17 cellular contexts compared by ENCODE assay signal in the genomic region with DNA sequence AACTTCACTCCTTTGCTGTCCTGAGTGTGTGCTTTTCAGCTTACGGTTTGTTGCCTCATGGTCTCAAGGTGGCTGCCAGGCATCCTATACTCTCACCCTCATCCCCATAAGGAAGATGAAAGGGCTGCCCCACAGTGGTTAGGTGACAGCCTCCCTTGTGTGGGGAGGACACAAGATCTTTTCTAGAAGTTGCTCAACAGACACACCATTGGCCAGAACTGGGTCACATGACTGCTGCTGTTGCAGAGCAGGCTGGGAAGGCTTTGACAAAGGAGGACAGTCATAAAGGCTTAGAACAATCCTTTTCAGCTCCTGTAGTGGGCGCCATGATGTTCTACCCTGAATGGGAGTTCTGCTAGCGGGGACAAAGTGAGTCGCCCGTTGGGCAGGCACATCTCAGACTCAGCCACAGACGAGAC.
DNase-seq lines count a peak whose midpoint lies in the region; ATAC-seq, FAIRE-seq and TF ChIP-seq lines count a peak whose summit lies in the region.
"Had no signal": no experiment of that assay in that cellular context is flagged by ENCODE, and none has a peak within 500 bp of the region (broad histone marks: within the 10 kb centered on the region; RNA-seq: fewer than 3 reads in every experiment).

No MANE protein-coding gene starts in this region.

- FAIRE-seq in endothelial cell of umbilical vein (lab: Jason Lieb, UNC) (no peak), urothelium cell line (lab: Jason Lieb, UNC) (peak; percentile 82)
- FAIRE-seq: endometrium, GM19239 had no signal

- DNase-seq in stimulated activated naive CD8-positive, alpha-beta T cell treated with anti-CD3 and anti-CD28 coated beads, Interleukin-15, amount 100 ng/mL, for 72 hours = no peak
- no peak for DNase-seq in stimulated activated naive CD8-positive, alpha-beta T cell treated with anti-CD3 and anti-CD28 coated beads, Interleukin-15, Interleukin-2, amounts not matched to agents 100 U/mL and 50 U/mL, for 24 hours
- peak; percentile 10 for DNase-seq in OCI-M1 (lab: John Stamatoyannopoulos, UW)
- DNase-seq in endothelial cell of umbilical vein (ENCODE audit: low read depth, low spot score) = peak; percentile 33
- peak; percentile 81 for DNase-seq in urothelium cell line (ENCODE audit: low spot score)
- no peak for DNase-seq in tibial artery
- no peak for DNase-seq in HuH-7.5 (ENCODE audit: low spot score)
- DNase-seq: activated CD4-positive, alpha-beta T cell treated with anti-CD3 and anti-CD28 coated beads for 4 hours; activated T-cell treated with anti-CD3 and anti-CD28 coated beads, Interleukin-2, amount 50 U/mL, for 4 hours; KG1; NCI-H187 treated with DMSO at 0.1 percent for 48 hours had no signal

- CTCF ChIA-PET in endothelial cell of umbilical vein (lab: Charles Lee) = interaction anchor here (0.8 to 1.6 kb wide), 9 partner anchors 12 to 112 kb away, joined by 3 to 7 read pairs (median 4); no protein-coding TSS in a partner anchor

- H3K27ac ChIP-seq in endothelial cell of umbilical vein (ENCODE audit: insufficient read depth, low read depth, low read length) = peak overlapping the region; percentile 77
- no peak overlapping the region for H3K27ac ChIP-seq in tibial artery

- H3K4me3 ChIP-seq in endothelial cell of umbilical vein (replicated peaks in 1 of 3; ENCODE audit: insufficient read depth in 1 of 3, low read depth in 1 of 3, low read length in 3 of 3) (no peak overlapping the region), tibial artery (no peak overlapping the region)

- H3K36me3 ChIP-seq in endothelial cell of umbilical vein (ENCODE audit: control insufficient read depth in 2 of 2, extremely low read depth in 1 of 2, insufficient read depth in 2 of 2, low read length in 2 of 2) (no peaks in the 10 kb centered on the region), tibial artery (no peaks in the 10 kb centered on the region)

- H3K79me2 ChIP-seq in endothelial cell of umbilical vein (ENCODE audit: control insufficient read depth, insufficient read depth, low read length) = no peaks in the 10 kb centered on the region

- peaks cover 27% of the 10 kb centered on the region for H3K4me1 ChIP-seq in endothelial cell of umbilical vein (ENCODE audit: control insufficient read depth, extremely low read depth, insufficient read depth, low read length)
- H3K4me1 ChIP-seq in tibial artery = peaks cover 0 to 22% (median 10%) of the 10 kb centered on the region in 4 donors

- H3K4me3 Mint-ChIP-seq in stimulated activated naive CD8-positive, alpha-beta T cell treated with anti-CD3 and anti-CD28 coated beads, Interleukin-15, amount 100 ng/mL, for 72 hours = no peak overlapping the region
- H3K4me3 Mint-ChIP-seq: activated T-cell treated with anti-CD3 and anti-CD28 coated beads, Interleukin-2, amount 50 U/mL, for 4 hours; central memory CD8-positive, alpha-beta T cell; memory B cell; T-helper 1 cell treated with Interleukin-12 subunit alpha and Interleukin-12 subunit beta and Interleukin-4 antibody, amounts not matched to agents 30 μg/mL and 1 μg/mL, for 36 hours had no signal

- peaks cover 6 to 7% of the 10 kb centered on the region in 2 donors for H3K9me3 Mint-ChIP-seq in stimulated activated naive CD8-positive, alpha-beta T cell treated with anti-CD3 and anti-CD28 coated beads, Interleukin-15, amount 100 ng/mL, for 72 hours
- H3K9me3 Mint-ChIP-seq: central memory CD8-positive, alpha-beta T cell; memory B cell had no signal

- H3K9me1 ChIP-seq in endothelial cell of umbilical vein (replicated peaks; ENCODE audit: control insufficient read depth, extremely low read depth, insufficient read depth, low read length) = no peaks in the 10 kb centered on the region

- peak in 1 of 2 donors; percentile 17 for TF ChIP-seq CTCF in endothelial cell of umbilical vein (IDR thresholded peaks at IDR 0.05; ENCODE audit: extremely low read depth in 1 of 2, insufficient read depth in 1 of 2, low read depth in 1 of 2, low read length in 2 of 2)
- no peak for TF ChIP-seq CTCF in tibial artery (IDR thresholded peaks at IDR 0.05)

- H3K27me3 Mint-ChIP-seq in stimulated activated naive CD8-positive, alpha-beta T cell treated with anti-CD3 and anti-CD28 coated beads, Interleukin-15, amount 100 ng/mL, for 72 hours = peaks cover 15% of the 10 kb centered on the region

- H3K27me3 ChIP-seq in endothelial cell of umbilical vein (ENCODE audit: control insufficient read depth in 2 of 2, insufficient read depth in 2 of 2, low read length in 2 of 2) (no peaks in the 10 kb centered on the region), tibial artery (no peaks in the 10 kb centered on the region)

- no peak for TF ChIP-seq POLR2A in endothelial cell of umbilical vein (IDR thresholded peaks at IDR 0.05; ENCODE audit: low read depth, low read length)

- H3K9me3 ChIP-seq in endothelial cell of umbilical vein (replicated peaks; ENCODE audit: control insufficient read depth, insufficient read depth, low read length) (no peaks in the 10 kb centered on the region), tibial artery (no peaks in the 10 kb centered on the region)

- POLR2A ChIA-PET in endothelial cell of umbilical vein (lab: Charles Lee) = no interaction called here

- peak overlapping the region; percentile 41 for H3K4me2 ChIP-seq in endothelial cell of umbilical vein (ENCODE audit: insufficient read depth, low read length)

- H2AFZ ChIP-seq in endothelial cell of umbilical vein (ENCODE audit: low read depth, low read length) = peak overlapping the region; percentile 40

- no TSS peak for BruUV-seq in endothelial cell of umbilical vein (replicated peaks; lab: Mats Ljungman, UMichigan)

- H3K27ac Mint-ChIP-seq in stimulated activated naive CD8-positive, alpha-beta T cell treated with anti-CD3 and anti-CD28 coated beads, Interleukin-15, amount 100 ng/mL, for 72 hours = peak overlapping the region in 1 of 2 donors; percentile 38
- H3K27ac Mint-ChIP-seq: memory B cell; T-helper 1 cell treated with Interleukin-12 subunit alpha and Interleukin-12 subunit beta and Interleukin-4 antibody, amounts not matched to agents 30 μg/mL and 1 μg/mL, for 36 hours had no signal

- no peaks in the 10 kb centered on the region for H3K4me1 Mint-ChIP-seq in stimulated activated naive CD8-positive, alpha-beta T cell treated with anti-CD3 and anti-CD28 coated beads, Interleukin-15, amount 100 ng/mL, for 72 hours
- H3K4me1 Mint-ChIP-seq: central memory CD8-positive, alpha-beta T cell; memory B cell had no signal

- dilution Hi-C loops in endothelial cell of umbilical vein (cut with MboI; ENCODE audit: extremely low pct_ligation_motif_present, low sequenced_read_pairs) = no loop called here

- intact Hi-C loops in endothelial cell of umbilical vein (cut with micrococcal nuclease) (loop anchor here (5.0 kb wide), 1 partner anchor 71 kb away; the partner anchor contains the start of gene RASD2), tibial artery (cut with DNase I; ENCODE audit: low total_unique reads) (no loop called here)

- no peaks in the 10 kb centered on the region for H4K20me1 ChIP-seq in endothelial cell of umbilical vein (replicated peaks; ENCODE audit: control insufficient read depth, extremely low read depth, insufficient read depth, low read length)

- ATAC-seq in stimulated activated naive CD8-positive, alpha-beta T cell treated with anti-CD3 and anti-CD28 coated beads, Interleukin-15, amount 100 ng/mL, for 72 hours = peak; percentile 42
- no peak for ATAC-seq in stimulated activated naive CD8-positive, alpha-beta T cell treated with anti-CD3 and anti-CD28 coated beads, Interleukin-15, Interleukin-2, amounts not matched to agents 100 U/mL and 50 U/mL, for 24 hours
- ATAC-seq in GM19455 (IDR thresholded peaks at IDR 0.05; ENCODE audit: unreplicated experiment) = no peak
- ATAC-seq: activated T-cell treated with anti-CD3 and anti-CD28 coated beads, Interleukin-2, amount 50 U/mL, for 4 hours had no signal

- H3K9ac ChIP-seq in endothelial cell of umbilical vein (replicated peaks; ENCODE audit: extremely low read depth, insufficient read depth, low read length) = no peak overlapping the region

TF ChIP-seq in endothelial cell of umbilical vein, 7 proteins besides CTCF, POLR2A, EP300 and RAD21:
- TF ChIP-seq EZH2 (IDR thresholded peaks at IDR 0.05; ENCODE audit: borderline replicate concordance, low read depth, low read length, severe bottlenecking) = no peak

Comparison
In these comparisons a context has a peak if more than half of its experiments do, and no peak if none do; other contexts are left out.
1. DNase-seq: peak in OCI-M1 (single experiment), endothelial cell of umbilical vein (single experiment) and urothelium cell line (single experiment); none in stimulated activated naive CD8-positive, alpha-beta T cell treated with anti-CD3 and anti-CD28 coated beads, Interleukin-15, amount 100 ng/mL, for 72 hours (0 of 2), stimulated activated naive CD8-positive, alpha-beta T cell treated with anti-CD3 and anti-CD28 coated beads, Interleukin-15, Interleukin-2, amounts not matched to agents 100 U/mL and 50 U/mL, for 24 hours (single experiment), tibial artery (0 of 2) and HuH-7.5 (single experiment).